In the genomic region with DNA sequence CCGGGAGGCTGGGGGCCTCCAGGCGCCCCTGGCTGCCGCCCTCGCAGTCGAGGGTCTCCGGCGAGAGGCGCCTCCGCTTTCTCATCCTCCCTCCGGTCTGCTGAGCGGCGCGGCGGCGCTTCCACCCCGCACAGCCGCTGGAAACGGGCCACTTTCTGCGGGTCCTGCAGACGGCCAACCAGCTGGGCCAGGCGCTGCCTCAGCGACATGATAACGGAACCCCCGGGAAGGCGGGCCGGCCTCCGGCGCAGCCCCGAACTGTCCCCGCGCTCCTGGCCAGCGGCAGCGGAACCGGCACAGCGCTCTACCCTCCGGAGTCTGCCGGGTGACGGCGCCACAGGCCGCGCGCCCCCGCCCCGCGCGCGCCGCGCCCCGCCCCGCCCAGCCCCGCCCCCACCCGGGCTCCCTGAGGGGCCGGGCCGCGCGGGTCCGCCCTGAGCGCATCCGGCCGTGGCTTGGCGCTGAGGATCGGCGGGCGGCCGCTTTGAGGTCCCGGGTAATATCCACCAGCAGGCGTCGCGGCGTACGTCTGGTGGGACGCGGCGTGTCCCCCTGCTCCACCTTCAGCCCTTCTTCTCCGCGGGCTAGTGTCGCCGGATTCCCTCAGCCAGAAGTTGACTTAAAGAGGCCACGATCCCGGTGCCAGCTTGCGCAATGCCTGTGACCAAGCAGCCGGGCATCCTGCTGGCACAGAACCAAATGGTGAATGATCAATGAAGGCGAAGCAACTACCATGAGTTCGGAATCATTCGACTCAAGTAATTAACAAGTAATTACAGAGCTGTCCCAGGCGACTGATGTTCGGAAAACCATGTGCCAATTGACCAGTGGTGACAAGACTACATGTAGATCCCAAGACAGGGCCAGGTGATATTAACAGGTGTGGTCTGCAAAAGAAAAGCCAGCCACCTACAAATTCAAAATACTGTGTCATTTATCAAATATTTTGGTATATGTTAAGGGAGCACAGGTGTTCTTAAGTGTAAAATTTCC, we compare ENCODE assay signal across 8 cellular contexts. TPM values are rescaled to one million over a fixed set of nuclear protein-coding genes. Genes with fewer than 3 reads are reported as not detected.
DNase-seq lines count a peak whose midpoint lies in the region; ATAC-seq and TF ChIP-seq lines count a peak whose summit lies in the region.

A gene with protein sequence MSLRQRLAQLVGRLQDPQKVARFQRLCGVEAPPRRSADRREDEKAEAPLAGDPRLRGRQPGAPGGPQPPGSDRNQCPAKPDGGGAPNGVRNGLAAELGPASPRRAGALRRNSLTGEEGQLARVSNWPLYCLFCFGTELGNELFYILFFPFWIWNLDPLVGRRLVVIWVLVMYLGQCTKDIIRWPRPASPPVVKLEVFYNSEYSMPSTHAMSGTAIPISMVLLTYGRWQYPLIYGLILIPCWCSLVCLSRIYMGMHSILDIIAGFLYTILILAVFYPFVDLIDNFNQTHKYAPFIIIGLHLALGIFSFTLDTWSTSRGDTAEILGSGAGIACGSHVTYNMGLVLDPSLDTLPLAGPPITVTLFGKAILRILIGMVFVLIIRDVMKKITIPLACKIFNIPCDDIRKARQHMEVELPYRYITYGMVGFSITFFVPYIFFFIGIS (minus strand): TSS at position 330 of the 993 bp plus-strand sequence. CDS start 121 bp downstream, at position 209.

- H2BK120ac ChIP-seq in neuronal stem cell (ENCODE audit: low read depth, low read length), result no peak within 1 kb of the TSS

- no peak within 1 kb of the TSS for H4K91ac ChIP-seq in neuronal stem cell (ENCODE audit: low read depth, low read length, poor library complexity)

- no peak within 1 kb of the TSS for H3K4ac ChIP-seq in neuronal stem cell (ENCODE audit: low read length)

- DNase-seq in DND-41 (peak; percentile 86), HuH-7.5 (ENCODE audit: low spot score) (peak; percentile 73), SHP77 treated with DMSO at 0.1 percent for 48 hours (lab: John Stamatoyannopoulos, UW) (peak; percentile 36), foreskin melanocyte (peak; percentile 60), neuronal stem cell (ENCODE audit: low spot score) (peak; percentile 65)
- DNase-seq in activated gamma-delta T cell treated with anti-CD3 and anti-CD28 coated beads, Interleukin-2, amount 50 U/mL, for 16 hours (ENCODE audit: low read depth), result peak; percentile 72

- WGBS in neuronal stem cell (ENCODE audit: extremely low coverage in 2 of 2, insufficient read length in 2 of 2, insufficient replicate concordance in 1 of 2), 2 donors, result no CpG with 5 or more reads among the region's 88 CpGs

- peaks cover 44% of the 10 kb centered on the region for H3K79me2 ChIP-seq in DND-41 (ENCODE audit: insufficient read depth, low read length)

- H3K4me2 ChIP-seq in DND-41 (ENCODE audit: insufficient read depth, low read length), result peak within 1 kb of the TSS; percentile 98
- peak within 1 kb of the TSS; percentile 77 for H3K4me2 ChIP-seq in neuronal stem cell (ENCODE audit: insufficient read depth, low read length, poor library complexity, severe bottlenecking)

- H3K9ac ChIP-seq in DND-41 (ENCODE audit: low read depth, low read length) (peak within 1 kb of the TSS; percentile 97), neuronal stem cell (ENCODE audit: low read depth, low read length, poor library complexity) (peak within 1 kb of the TSS; percentile 93)

- TF ChIP-seq CTCF in DND-41 (IDR thresholded peaks at IDR 0.05; ENCODE audit: borderline replicate concordance, extremely low read depth, low read length, poor library complexity, severe bottlenecking) (peak; percentile 60), subcutaneous adipose tissue (IDR thresholded peaks at IDR 0.05; ENCODE audit: low read depth) (no peak)

- no peaks in the 10 kb centered on the region; the same call in 1 of the 2 replicates for H4K20me1 ChIP-seq in DND-41 (ENCODE audit: insufficient read depth, low read length)

- H2AK5ac ChIP-seq in neuronal stem cell (ENCODE audit: low read depth, low read length), result no peak within 1 kb of the TSS

- H3K27me3 ChIP-seq in DND-41 (ENCODE audit: insufficient read depth, low read length, poor library complexity) (peaks cover 8% of the 10 kb centered on the region), neuronal stem cell (ENCODE audit: control insufficient read depth in 3 of 3, insufficient read depth in 3 of 3, low read depth in 1 of 3, low read length in 3 of 3) (peaks cover 0 to 27% (median 14%) of the 10 kb centered on the region in 3 experiments)

- no peak within 1 kb of the TSS for H4K8ac ChIP-seq in neuronal stem cell (ENCODE audit: low read depth, low read length)

- H3K4me3 ChIP-seq in DND-41 (ENCODE audit: low read depth in 1 of 2, low read length in 2 of 2) (peak within 1 kb of the TSS; percentile 84 to 97), neuronal stem cell (ENCODE audit: low read length in 2 of 2) (peak within 1 kb of the TSS; percentile 72 to 87)

- H2AFZ ChIP-seq in DND-41 (ENCODE audit: low read depth, low read length) (peak within 1 kb of the TSS; percentile 97), neuronal stem cell (ENCODE audit: low read length) (peak within 1 kb of the TSS; percentile 100)

- peak within 1 kb of the TSS; percentile 28 for H3K14ac ChIP-seq in neuronal stem cell (ENCODE audit: low read length)

- ATAC-seq in DND-41 (ENCODE audit: insufficient read depth, low read depth) (peak; percentile 87), GM21528 (IDR thresholded peaks at IDR 0.05; ENCODE audit: low FRiP score, unreplicated experiment) (peak; percentile 83)

- peaks cover 40% of the 10 kb centered on the region for H3K4me1 ChIP-seq in DND-41 (ENCODE audit: insufficient read depth, low read length)
- H3K4me1 ChIP-seq in neuronal stem cell (ENCODE audit: control insufficient read depth in 2 of 2, insufficient read depth in 1 of 2, low read depth in 1 of 2, low read length in 2 of 2), result peaks cover 2 to 13% of the 10 kb centered on the region in 2 donors

- H2BK5ac ChIP-seq in neuronal stem cell (ENCODE audit: low read length), result peak within 1 kb of the TSS; percentile 2

- peaks cover 7% of the 10 kb centered on the region; the same call in 1 of the 2 replicates for H3K36me3 ChIP-seq in DND-41 (ENCODE audit: insufficient read depth, low read length)
- H3K36me3 ChIP-seq in neuronal stem cell (replicated peaks in 1 of 2; ENCODE audit: control insufficient read depth in 2 of 2, insufficient read depth in 2 of 2, low read length in 2 of 2), result no peaks in the 10 kb centered on the region

- H3K79me1 ChIP-seq in neuronal stem cell (ENCODE audit: low read depth, low read length), result no peaks in the 10 kb centered on the region

- H3K9me3 ChIP-seq in DND-41 (ENCODE audit: insufficient read depth, low read length, severe bottlenecking) (no peaks in the 10 kb centered on the region), neuronal stem cell (replicated peaks in 1 of 2; ENCODE audit: control insufficient read depth in 2 of 2, insufficient read depth in 1 of 2, low read depth in 1 of 2, low read length in 2 of 2) (no peaks in the 10 kb centered on the region)

- H3K27ac ChIP-seq in DND-41 (ENCODE audit: low read length), result peak within 1 kb of the TSS; percentile 83
- H3K27ac ChIP-seq in neuronal stem cell (replicated peaks; ENCODE audit: low read length), result no peak within 1 kb of the TSS

- H2BK15ac ChIP-seq in neuronal stem cell (ENCODE audit: low read length), result no peak within 1 kb of the TSS

- peak within 1 kb of the TSS; percentile 32 for H3K23ac ChIP-seq in neuronal stem cell (ENCODE audit: low read depth, low read length, poor library complexity)

- peak within 1 kb of the TSS; percentile 91 for H3K18ac ChIP-seq in neuronal stem cell (ENCODE audit: low read length)

- no peak within 1 kb of the TSS for H2BK12ac ChIP-seq in neuronal stem cell (ENCODE audit: low read length)

RNA-seq across cellular contexts. Expression of the gene that starts here (rescaled TPM):
- 6.6 TPM for polyA plus RNA-seq in neuronal stem cell (2013, experiment 1 of 2)
- 6.7 TPM for polyA plus RNA-seq in neuronal stem cell (2013, experiment 2 of 2)
- total RNA-seq in subcutaneous adipose tissue, result 10 to 100 TPM; 18.1 to 35.2 (median 32.0) TPM

Comparison
In these comparisons a context has a peak if more than half of its experiments do, and no peak if none do; other contexts are left out.
1. DNase-seq: peak in every context shown above with its lines; median percentile 86 in DND-41; 73 in HuH-7.5; 72 in activated gamma-delta T cell treated with anti-CD3 and anti-CD28 coated beads, Interleukin-2, amount 50 U/mL, for 16 hours; 65 in neuronal stem cell; 60 in foreskin melanocyte; 36 in SHP77 treated with DMSO at 0.1 percent for 48 hours.